8 cellular contexts compared by ENCODE assay signal in genomic region chr12:94147377-94147990, GRCh38. TPM values are rescaled to one million over a fixed set of nuclear protein-coding genes. Genes with fewer than 3 reads are reported as not detected.
A peak's percentile ranks its signal among the peaks of the same experiment; 100 is the strongest.
DNase-seq lines count a peak whose midpoint lies in the region; ATAC-seq lines count a peak whose summit lies in the region.

No MANE protein-coding gene starts in this region.

- no peak overlapping the region for H3K9ac ChIP-seq in HUES6 (ENCODE audit: low read length)
- H3K9ac ChIP-seq in neuronal stem cell (ENCODE audit: low read depth, low read length, poor library complexity), result peak overlapping the region; percentile 10

- no peak overlapping the region for H2BK120ac ChIP-seq in neuronal stem cell (ENCODE audit: low read depth, low read length)

- peaks cover 0 to 9% of the 10 kb centered on the region in 2 donors for H3K36me3 Mint-ChIP-seq in CD4-positive, alpha-beta memory T cell
- H3K36me3 Mint-ChIP-seq in dendritic cell treated with granulocyte-macrophage colony-stimulating factor and Interleukin-4, amounts not matched to agents 40 ng/mL and 50 ng/mL, for 4 days (ENCODE audit: low read depth), result no peaks in the 10 kb centered on the region

- no peak overlapping the region for H3K4ac ChIP-seq in neuronal stem cell (ENCODE audit: low read length)

- peak overlapping the region; percentile 80 for H3K4me2 ChIP-seq in neuronal stem cell (ENCODE audit: insufficient read depth, low read length, poor library complexity, severe bottlenecking)

- H3K79me1 ChIP-seq in neuronal stem cell (ENCODE audit: low read depth, low read length), result no peaks in the 10 kb centered on the region

- peak overlapping the region; percentile 40 for H3K27ac ChIP-seq in CD4-positive, alpha-beta memory T cell (ENCODE audit: low read depth, low read length)
- no peak overlapping the region for H3K27ac ChIP-seq in HUES6 (ENCODE audit: low read depth, low read length)
- H3K27ac ChIP-seq in neuronal stem cell (replicated peaks; ENCODE audit: low read length), result no peak overlapping the region

- no peak overlapping the region for H2BK12ac ChIP-seq in neuronal stem cell (ENCODE audit: low read length)

- H2BK15ac ChIP-seq in neuronal stem cell (ENCODE audit: low read length), result peak overlapping the region; percentile 76

- WGBS in neuronal stem cell (ENCODE audit: extremely low coverage in 2 of 2, insufficient read length in 2 of 2, insufficient replicate concordance in 1 of 2), 2 donors, result no CpG with 5 or more reads among the region's 13 CpGs

- peak overlapping the region; percentile 92 for H3K18ac ChIP-seq in neuronal stem cell (ENCODE audit: low read length)

- H3K14ac ChIP-seq in neuronal stem cell (ENCODE audit: low read length), result no peak overlapping the region

- no peaks in the 10 kb centered on the region for H3K27me3 ChIP-seq in CD4-positive, alpha-beta memory T cell (ENCODE audit: insufficient read depth, low read length)
- H3K27me3 ChIP-seq in HUES6 (ENCODE audit: control insufficient read depth, insufficient read depth, low read length), result peaks cover 98% of the 10 kb centered on the region
- peaks cover 0 to 23% (median 17%) of the 10 kb centered on the region in 3 experiments for H3K27me3 ChIP-seq in neuronal stem cell (ENCODE audit: control insufficient read depth in 3 of 3, insufficient read depth in 3 of 3, low read depth in 1 of 3, low read length in 3 of 3)

- POLR2A ChIA-PET in CD4-positive, alpha-beta memory T cell (lab: Charles Lee; ENCODE audit: partially characterized antibody), result interaction anchor here (0.8 to 4.7 kb wide), 12 partner anchors 10 to 771 kb away, joined by 4 to 58 read pairs (median 9); partner anchors contain the start of gene CEP83

- H3K9me3 ChIP-seq in CD4-positive, alpha-beta memory T cell (ENCODE audit: control insufficient read depth in 1 of 2, low read length in 2 of 2), result no peaks in the 10 kb centered on the region
- H3K9me3 ChIP-seq in HUES6 (ENCODE audit: control insufficient read depth, insufficient read depth, low read depth, low read length), result no peaks in the 10 kb centered on the region
- H3K9me3 ChIP-seq in neuronal stem cell (replicated peaks in 1 of 2; ENCODE audit: control insufficient read depth in 2 of 2, insufficient read depth in 1 of 2, low read depth in 1 of 2, low read length in 2 of 2), result no peaks in the 10 kb centered on the region

- CTCF ChIA-PET in CD4-positive, alpha-beta memory T cell (lab: Charles Lee; ENCODE audit: partially characterized antibody), result interaction anchor here (1.2 to 1.4 kb wide), 3 partner anchors 45 to 287 kb away, joined by 3 to 4 read pairs (median 3); no protein-coding TSS in a partner anchor

- no peaks in the 10 kb centered on the region for H3K9me3 Mint-ChIP-seq in CD4-positive, alpha-beta memory T cell
- no peaks in the 10 kb centered on the region for H3K9me3 Mint-ChIP-seq in dendritic cell treated with granulocyte-macrophage colony-stimulating factor and Interleukin-4, amounts not matched to agents 40 ng/mL and 50 ng/mL, for 4 days

- peak overlapping the region; percentile 97 for H2AFZ ChIP-seq in neuronal stem cell (ENCODE audit: low read length)

- ATAC-seq in GM18870 (IDR thresholded peaks at IDR 0.05; ENCODE audit: unreplicated experiment) (no peak), HG02571 (IDR thresholded peaks at IDR 0.05; ENCODE audit: unreplicated experiment) (no peak)

- H3K4me3 Mint-ChIP-seq in CD4-positive, alpha-beta memory T cell, result peak overlapping the region; percentile 76 to 92 (median 84)
- H3K4me3 Mint-ChIP-seq in dendritic cell treated with granulocyte-macrophage colony-stimulating factor and Interleukin-4, amounts not matched to agents 40 ng/mL and 50 ng/mL, for 4 days, result peak overlapping the region; percentile 79

- no peaks in the 10 kb centered on the region for H3K36me3 ChIP-seq in CD4-positive, alpha-beta memory T cell (ENCODE audit: insufficient read depth, low read length)
- H3K36me3 ChIP-seq in HUES6 (ENCODE audit: control insufficient read depth, insufficient read depth, low read length), result no peaks in the 10 kb centered on the region
- no peaks in the 10 kb centered on the region for H3K36me3 ChIP-seq in neuronal stem cell (replicated peaks in 1 of 2; ENCODE audit: control insufficient read depth in 2 of 2, insufficient read depth in 2 of 2, low read length in 2 of 2)

- H3K4me1 ChIP-seq in CD4-positive, alpha-beta memory T cell (ENCODE audit: insufficient read depth, low read length), result peaks cover 29% of the 10 kb centered on the region
- H3K4me1 ChIP-seq in HUES6 (ENCODE audit: control insufficient read depth, insufficient read depth, low read length), result peaks cover 8% of the 10 kb centered on the region; the same call in 1 of the 2 replicates
- peaks cover 7 to 16% of the 10 kb centered on the region in 2 donors for H3K4me1 ChIP-seq in neuronal stem cell (ENCODE audit: control insufficient read depth in 2 of 2, insufficient read depth in 1 of 2, low read depth in 1 of 2, low read length in 2 of 2)

- H4K8ac ChIP-seq in neuronal stem cell (ENCODE audit: low read depth, low read length), result no peak overlapping the region

- peak overlapping the region; percentile 29 to 55 for H3K4me3 ChIP-seq in CD4-positive, alpha-beta memory T cell (ENCODE audit: low read length in 2 of 2)
- H3K4me3 ChIP-seq in HUES6 (ENCODE audit: low read depth, low read length) (peak overlapping the region; percentile 61), neuronal stem cell (ENCODE audit: low read length in 2 of 2) (peak overlapping the region; percentile 63 to 82)

- peak overlapping the region in 6 of 7 donors; percentile 4 to 75 (median 64) for H3K27ac Mint-ChIP-seq in CD4-positive, alpha-beta memory T cell
- H3K27ac Mint-ChIP-seq in dendritic cell treated with granulocyte-macrophage colony-stimulating factor and Interleukin-4, amounts not matched to agents 40 ng/mL and 50 ng/mL, for 4 days, result no peak overlapping the region

- H3K4me1 Mint-ChIP-seq in CD4-positive, alpha-beta memory T cell, result peaks cover 18 to 40% (median 28%) of the 10 kb centered on the region in 4 donors
- H3K4me1 Mint-ChIP-seq in dendritic cell treated with granulocyte-macrophage colony-stimulating factor and Interleukin-4, amounts not matched to agents 40 ng/mL and 50 ng/mL, for 4 days (ENCODE audit: low read depth), result peaks cover 25% of the 10 kb centered on the region

- no peak overlapping the region for H2AK5ac ChIP-seq in neuronal stem cell (ENCODE audit: low read depth, low read length)

- DNase-seq in CD4-positive, alpha-beta memory T cell, result no peak
- no peak for DNase-seq in neuronal stem cell (ENCODE audit: low spot score)
- DNase-seq in occipital lobe (lab: John Stamatoyannopoulos, UW), result no peak
- no peak for DNase-seq in NCI-H2107 treated with DMSO at 0.1 percent for 48 hours (lab: John Stamatoyannopoulos, UW; ENCODE audit: unreplicated experiment)

- no peak overlapping the region for H2BK5ac ChIP-seq in neuronal stem cell (ENCODE audit: low read length)

- no peaks in the 10 kb centered on the region for H3K27me3 Mint-ChIP-seq in CD4-positive, alpha-beta memory T cell
- peaks cover 49% of the 10 kb centered on the region for H3K27me3 Mint-ChIP-seq in dendritic cell treated with granulocyte-macrophage colony-stimulating factor and Interleukin-4, amounts not matched to agents 40 ng/mL and 50 ng/mL, for 4 days

- H3K23ac ChIP-seq in neuronal stem cell (ENCODE audit: low read depth, low read length, poor library complexity), result peak overlapping the region; percentile 40

- intact Hi-C loops in CD4-positive, alpha-beta memory T cell (cut with micrococcal nuclease), result loop anchor here (5.0 to 10.0 kb wide), 4 partner anchors 497 to 1387 kb away; partner anchors contain the start of gene NR2C1
- intact Hi-C loops in dendritic cell treated with granulocyte-macrophage colony-stimulating factor and Interleukin-4, amounts not matched to agents 40 ng/mL and 50 ng/mL, for 4 days (cut with micrococcal nuclease), result loop anchor here (2.0 kb wide), 1 partner anchor 287 kb away; no protein-coding TSS in a partner anchor

- no peak overlapping the region for H4K91ac ChIP-seq in neuronal stem cell (ENCODE audit: low read depth, low read length, poor library complexity)

RNA-seq across cellular contexts. Expression of gene PLXNC1, which starts 0.9 kb away (rescaled TPM):
- 10 to 100 TPM; 26.4 to 27.6 TPM for total RNA-seq in CD4-positive, alpha-beta memory T cell
- 1 to 10 TPM; 2.9 to 8.3 TPM for polyA plus RNA-seq in CD4-positive, alpha-beta memory T cell
- 4.4 TPM for polyA plus RNA-seq in neuronal stem cell (2013, experiment 1 of 2)
- polyA plus RNA-seq in neuronal stem cell (2013, experiment 2 of 2), result 4.7 TPM
- total RNA-seq in occipital lobe, result 39.5 TPM
